ENCODE assay signal across 1 cellular context in the genomic region with DNA sequence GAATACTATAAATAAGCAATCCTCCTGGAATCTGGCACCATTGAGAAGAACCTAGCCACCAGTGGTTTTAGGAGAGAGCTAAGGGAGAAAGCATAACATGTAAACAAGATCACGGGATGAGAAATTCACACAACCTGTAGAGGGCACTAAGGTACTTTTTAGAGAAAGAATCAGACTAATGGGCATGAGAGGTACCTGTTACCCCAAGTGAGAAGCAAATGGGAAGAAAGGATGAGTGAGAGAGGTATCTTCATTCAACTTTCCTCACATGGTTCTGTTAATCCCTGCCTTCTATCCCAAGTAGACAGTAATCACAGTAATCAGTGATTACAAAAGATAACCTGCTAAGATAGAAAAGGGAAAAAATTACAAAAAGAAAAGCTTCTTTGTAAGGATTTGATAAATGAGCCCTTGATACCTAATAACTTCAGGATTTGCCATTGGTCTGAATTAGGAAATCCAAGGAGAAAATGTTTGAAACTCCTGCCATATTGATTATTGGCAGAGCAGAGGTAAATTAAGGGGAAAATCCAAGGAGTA.
TF ChIP-seq lines count a peak whose summit lies in the region.

No MANE protein-coding gene starts in this region.

TF ChIP-seq in H1, 55 proteins besides CTCF, POLR2A, EP300 and RAD21:
- no peak for TF ChIP-seq ATF2 (IDR thresholded peaks at IDR 0.05; ENCODE audit: low read length)
- TF ChIP-seq RNF2 (IDR thresholded peaks at IDR 0.05; ENCODE audit: borderline replicate concordance, low read depth, low read length, missing control alignments, poor library complexity, severe bottlenecking): no peak
- no peak for TF ChIP-seq GTF2F1 (IDR thresholded peaks at IDR 0.05; ENCODE audit: borderline replicate concordance, low read depth, low read length)
- no peak for TF ChIP-seq KDM1A (IDR thresholded peaks at IDR 0.05; ENCODE audit: borderline replicate concordance, low read length)
- no peak for TF ChIP-seq TAF1 (IDR thresholded peaks at IDR 0.05; ENCODE audit: low read depth, low read length)
- TF ChIP-seq, protein P1, sequence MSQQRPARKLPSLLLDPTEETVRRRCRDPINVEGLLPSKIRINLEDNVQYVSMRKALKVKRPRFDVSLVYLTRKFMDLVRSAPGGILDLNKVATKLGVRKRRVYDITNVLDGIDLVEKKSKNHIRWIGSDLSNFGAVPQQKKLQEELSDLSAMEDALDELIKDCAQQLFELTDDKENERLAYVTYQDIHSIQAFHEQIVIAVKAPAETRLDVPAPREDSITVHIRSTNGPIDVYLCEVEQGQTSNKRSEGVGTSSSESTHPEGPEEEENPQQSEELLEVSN (IDR thresholded peaks at IDR 0.05): no peak
- TF ChIP-seq SUZ12 (IDR thresholded peaks at IDR 0.05; ENCODE audit: low read length): no peak
- TF ChIP-seq SIRT6 (IDR thresholded peaks at IDR 0.05; ENCODE audit: low read length): no peak
